ENCODE assay signal across 8 cellular contexts in the genomic region with DNA sequence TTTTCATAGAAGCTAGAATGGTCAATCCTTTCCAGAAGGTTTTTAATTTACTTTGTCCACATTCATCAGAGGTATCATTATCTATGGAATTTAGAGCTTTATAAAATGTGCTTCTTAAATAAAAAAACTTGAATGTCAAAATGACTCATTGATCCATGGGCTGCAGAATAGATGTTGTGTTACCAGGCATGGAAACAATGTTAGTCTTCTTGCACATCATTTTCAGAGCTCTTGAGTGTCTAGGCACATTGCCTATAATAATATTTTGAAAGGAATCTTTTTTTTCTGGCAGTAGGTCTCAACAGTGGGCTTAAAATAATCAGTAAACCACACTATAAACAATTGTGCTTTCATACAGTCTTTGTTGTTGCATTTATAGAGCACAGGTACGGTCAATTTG.
"Had no signal": no experiment of that assay in that cellular context is flagged by ENCODE, and none has a peak within 500 bp of the region (broad histone marks: within the 10 kb centered on the region; RNA-seq: fewer than 3 reads in every experiment).

No MANE protein-coding gene starts in this region.

- H3K4me3 ChIP-seq: GM12878 had no signal

- FAIRE-seq: G401.6, GM12878, GM12891, GM12892, GM18507, GM19239 had no signal

- DNase-seq: GDM1, GF-D8 had no signal
